Comparison of ENCODE assay signal across 9 cellular contexts in genomic region chr13:40060318-40061007, GRCh38.
DNase-seq lines count a peak whose midpoint lies in the region; ATAC-seq and TF ChIP-seq lines count a peak whose summit lies in the region.
"Had no signal": no experiment of that assay in that cellular context is flagged by ENCODE, and none has a peak within 500 bp of the region (broad histone marks: within the 10 kb centered on the region; RNA-seq: fewer than 3 reads in every experiment).

No MANE protein-coding gene starts in this region.

- H3K4me2 ChIP-seq in mesendoderm (ENCODE audit: low read length) = no peak overlapping the region

- no peaks in the 10 kb centered on the region for H3K79me1 ChIP-seq in mesendoderm (ENCODE audit: low read length)

- H2BK15ac ChIP-seq in mesendoderm (replicated peaks; ENCODE audit: low read depth) = no peak overlapping the region

- no peak overlapping the region for H3K56ac ChIP-seq in mesendoderm (ENCODE audit: low read length)

- no CpG with 5 or more reads among the region's 4 CpGs for WGBS in mesendoderm (ENCODE audit: extremely low coverage, insufficient coverage, low lambda C conversion rate)

- no peak overlapping the region for H3K4ac ChIP-seq in mesendoderm (ENCODE audit: low read depth, low read length)

- peak; percentile 14 for DNase-seq in BJ (ENCODE audit: low read depth)
- peak; percentile 2 for DNase-seq in T1000 (lab: John Stamatoyannopoulos, UW)
- DNase-seq in islet precursor cell = peak; percentile 61
- DNase-seq in thoracic aorta (ENCODE audit: low spot score) = peak; percentile 24
- no peak for DNase-seq in NCI-H2029 (lab: John Stamatoyannopoulos, UW)
- DNase-seq in mesendoderm = no peak

- H3K23ac ChIP-seq in mesendoderm (ENCODE audit: low read length) = no peak overlapping the region

- no peak overlapping the region for H4K5ac ChIP-seq in mesendoderm (ENCODE audit: low read length)

- H3K79me2 ChIP-seq in mesendoderm (ENCODE audit: control insufficient read depth, insufficient read depth, low read length) = no peaks in the 10 kb centered on the region

- no peak overlapping the region for H3K18ac ChIP-seq in mesendoderm (ENCODE audit: low read length)

- ATAC-seq in GM19023 (IDR thresholded peaks at IDR 0.05; ENCODE audit: unreplicated experiment) (peak; percentile 82), HG03159 (IDR thresholded peaks at IDR 0.05; ENCODE audit: unreplicated experiment) (peak; percentile 64), thoracic aorta (ENCODE audit: insufficient number of reproducible peaks, low FRiP score, low read depth) (no peak)

- H3K9me3 ChIP-seq in thoracic aorta = no peaks in the 10 kb centered on the region
- H3K9me3 ChIP-seq: HAP-1 had no signal

- H3K27me3 ChIP-seq in BJ (ENCODE audit: control insufficient read depth, insufficient read depth, low read length) = no peaks in the 10 kb centered on the region
- no peaks in the 10 kb centered on the region for H3K27me3 ChIP-seq in thoracic aorta (replicated peaks; ENCODE audit: insufficient read depth)
- no peaks in the 10 kb centered on the region for H3K27me3 ChIP-seq in mesendoderm (ENCODE audit: insufficient read depth, low read length, poor library complexity)

- no peak overlapping the region for H2AK5ac ChIP-seq in mesendoderm (ENCODE audit: low read length)

- CTCF ChIA-PET in BJ (lab: Yijun Ruan, JAX) = interaction anchor here (0.6 to 1.2 kb wide), 6 partner anchors 10 to 701 kb away, joined by 3 to 4 read pairs (median 4); no protein-coding TSS in a partner anchor

- TF ChIP-seq CTCF in BJ (IDR thresholded peaks at IDR 0.05; ENCODE audit: insufficient read depth, low read depth, low read length) = no peak
- TF ChIP-seq CTCF in thoracic aorta (IDR thresholded peaks at IDR 0.05) = no peak

- peaks cover 5 to 31% of the 10 kb centered on the region in 2 donors for H3K4me1 ChIP-seq in thoracic aorta (ENCODE audit: control insufficient read depth in 1 of 2, low read depth in 2 of 2)
- no peaks in the 10 kb centered on the region for H3K4me1 ChIP-seq in mesendoderm (ENCODE audit: control insufficient read depth, low read depth, low read length)
- H3K4me1 ChIP-seq: HAP-1 had no signal

- H4K8ac ChIP-seq in mesendoderm (ENCODE audit: low read depth, low read length) = no peak overlapping the region

- H2BK120ac ChIP-seq in mesendoderm (ENCODE audit: low read depth, low read length) = no peak overlapping the region

- H3K36me3 ChIP-seq in BJ (ENCODE audit: control insufficient read depth, insufficient read depth, low read length) = no peaks in the 10 kb centered on the region
- H3K36me3 ChIP-seq in thoracic aorta = no peaks in the 10 kb centered on the region
- H3K36me3 ChIP-seq in mesendoderm (ENCODE audit: control insufficient read depth, insufficient read depth, low read length) = no peaks in the 10 kb centered on the region
- H3K36me3 ChIP-seq: HAP-1 had no signal

- H3K4me3 ChIP-seq in BJ (ENCODE audit: low read depth, low read length) (no peak overlapping the region), thoracic aorta (no peak overlapping the region), mesendoderm (ENCODE audit: low read length) (no peak overlapping the region)
- H3K4me3 ChIP-seq: HAP-1 had no signal

- no peak overlapping the region for H3K9ac ChIP-seq in mesendoderm (ENCODE audit: low read length)

- no peak overlapping the region for H2BK5ac ChIP-seq in mesendoderm (ENCODE audit: low read length)

- H3K27ac ChIP-seq in thoracic aorta = no peak overlapping the region
- H3K27ac ChIP-seq in mesendoderm (ENCODE audit: low read depth, low read length) = no peak overlapping the region

- POLR2A ChIA-PET in BJ (lab: Charles Lee) = no interaction called here

Comparison
In these comparisons a context has a peak if more than half of its experiments do, and no peak if none do; other contexts are left out.
1. DNase-seq: peak in BJ (single experiment), T1000 (single experiment), islet precursor cell (single experiment) and thoracic aorta (single experiment); none in NCI-H2029 (single experiment) and mesendoderm (single experiment).